Comparison of ENCODE assay signal across 1 cellular context in the genomic region with DNA sequence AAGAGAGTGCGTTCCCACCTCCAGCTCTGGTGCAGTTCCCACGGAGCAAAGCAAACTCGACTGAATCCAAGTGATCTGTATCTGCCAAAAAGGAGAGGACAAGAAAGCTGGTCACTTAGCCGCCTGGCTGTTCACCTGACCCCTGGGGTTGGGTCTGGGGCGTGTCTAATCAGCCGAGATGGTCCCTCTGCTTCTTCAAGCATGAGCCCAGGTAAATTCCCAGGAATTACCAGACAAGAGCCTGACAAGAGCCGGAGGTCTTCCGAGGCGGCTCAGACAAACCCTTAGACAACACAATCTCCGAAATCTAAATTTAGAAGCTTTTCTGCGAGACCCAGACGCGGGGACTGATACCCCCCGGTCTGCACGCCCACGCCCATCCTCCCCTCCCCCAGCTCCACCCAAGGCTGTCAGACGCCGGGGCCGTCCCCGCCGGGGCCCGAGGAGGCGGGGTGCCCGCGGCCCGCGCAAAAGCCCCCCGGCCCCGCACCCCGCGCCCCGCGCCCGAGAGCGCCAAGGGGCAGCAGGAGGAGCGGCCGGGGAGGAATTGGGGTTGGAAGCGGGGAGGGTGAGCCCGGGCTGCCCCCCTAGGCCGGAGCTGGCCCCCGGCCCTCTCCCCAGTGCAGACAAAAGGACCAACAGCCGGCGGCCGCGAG.
TF ChIP-seq lines count a peak whose summit lies in the region.

No MANE protein-coding gene starts in this region.

TF ChIP-seq in endothelial cell of umbilical vein, 7 proteins besides CTCF, POLR2A, EP300 and RAD21:
- TF ChIP-seq MYC (IDR thresholded peaks at IDR 0.05; ENCODE audit: low read depth, low read length) (no peak), FOS (IDR thresholded peaks at IDR 0.05; ENCODE audit: borderline replicate concordance, insufficient read depth, low read length) (no peak), GATA2 (IDR thresholded peaks at IDR 0.05; ENCODE audit: insufficient read depth, insufficient read length, low read depth, low read length) (no peak), JUN (IDR thresholded peaks at IDR 0.05; ENCODE audit: borderline replicate concordance, insufficient read depth, insufficient read length, low read depth) (no peak), POLR2AphosphoS5 (IDR thresholded peaks at IDR 0.05; ENCODE audit: insufficient read depth, low read depth, low read length) (no peak), EZH2 (IDR thresholded peaks at IDR 0.05; ENCODE audit: borderline replicate concordance, low read depth, low read length, severe bottlenecking) (no peak)
- TF ChIP-seq, protein P1, sequence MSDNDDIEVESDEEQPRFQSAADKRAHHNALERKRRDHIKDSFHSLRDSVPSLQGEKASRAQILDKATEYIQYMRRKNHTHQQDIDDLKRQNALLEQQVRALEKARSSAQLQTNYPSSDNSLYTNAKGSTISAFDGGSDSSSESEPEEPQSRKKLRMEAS (IDR thresholded peaks at IDR 0.05; ENCODE audit: insufficient read depth, insufficient read length), result no peak
TF ChIP-seq in endothelial cell of umbilical vein: peak in this region for 0.
